9 cellular contexts compared by ENCODE assay signal in genomic region chr19:34964598-34964997, GRCh38. TPM values are rescaled to one million over a fixed set of nuclear protein-coding genes. Genes with fewer than 3 reads are reported as not detected.
DNase-seq lines count a peak whose midpoint lies in the region; TF ChIP-seq lines count a peak whose summit lies in the region.
"Had no signal": no experiment of that assay in that cellular context is flagged by ENCODE, and none has a peak within 500 bp of the region (broad histone marks: within the 10 kb centered on the region; RNA-seq: fewer than 3 reads in every experiment).

No MANE protein-coding gene starts in this region.

- peaks cover 18% of the 10 kb centered on the region for H3K9me3 ChIP-seq in mammary epithelial cell (replicated peaks; ENCODE audit: insufficient read depth, low read length)
- peaks cover 17% of the 10 kb centered on the region for H3K9me3 ChIP-seq in mesenchymal stem cell (ENCODE audit: control insufficient read depth, low read length)
- peaks cover 9% of the 10 kb centered on the region for H3K9me3 ChIP-seq in thymus (ENCODE audit: control insufficient read depth)
- no peaks in the 10 kb centered on the region for H3K9me3 ChIP-seq in GM23248 (ENCODE audit: low read depth)

- BruUV-seq in MCF 10A (replicated peaks; lab: Mats Ljungman, UMichigan) (no TSS peak), mammary epithelial cell (replicated peaks; lab: Mats Ljungman, UMichigan) (no TSS peak)

- dilution Hi-C loops in mammary epithelial cell (cut with HindIII; ENCODE audit: low sequenced_read_pairs): no loop called here

- peaks cover 14% of the 10 kb centered on the region for H3K79me1 ChIP-seq in mesenchymal stem cell (replicated peaks; ENCODE audit: low read length, poor library complexity, severe bottlenecking)

- no peaks in the 10 kb centered on the region for H3K36me3 Mint-ChIP-seq in MCF 10A (ENCODE audit: insufficient read depth, unreplicated experiment)
- peaks cover 36% of the 10 kb centered on the region for H3K36me3 Mint-ChIP-seq in activated T-helper 1 cell treated with anti-CD3 and anti-CD28 coated beads, Interleukin-12 subunit alpha, Interleukin-12 subunit beta, Interleukin-2, Interleukin-4 antibody, amounts not matched to agents 30 ng/mL and 10 ng/mL and 1 ng/mL, durations not matched to agents 14 hours and 24 hours and 36 hours (ENCODE audit: low read depth)

- H4K20me1 ChIP-seq in mammary epithelial cell (ENCODE audit: insufficient read depth, low read length): no peaks in the 10 kb centered on the region
- no peaks in the 10 kb centered on the region for H4K20me1 ChIP-seq in GM23248 (ENCODE audit: insufficient read depth)

- H3K27me3 ChIP-seq in mammary epithelial cell (ENCODE audit: insufficient read depth, low read length) (no peaks in the 10 kb centered on the region), mesenchymal stem cell (ENCODE audit: control insufficient read depth in 1 of 2, insufficient read depth in 1 of 2, low read length in 2 of 2) (peaks cover 0 to 9% of the 10 kb centered on the region in 2 experiments), thymus (ENCODE audit: control insufficient read depth, insufficient read depth) (no peaks in the 10 kb centered on the region), GM23248 (replicated peaks; ENCODE audit: insufficient read depth) (no peaks in the 10 kb centered on the region)

- no peak overlapping the region for H3K27ac Mint-ChIP-seq in MCF 10A (ENCODE audit: low read depth, unreplicated experiment)
- H3K27ac Mint-ChIP-seq in activated T-helper 1 cell treated with anti-CD3 and anti-CD28 coated beads, Interleukin-12 subunit alpha, Interleukin-12 subunit beta, Interleukin-2, Interleukin-4 antibody, amounts not matched to agents 30 ng/mL and 10 ng/mL and 1 ng/mL, durations not matched to agents 14 hours and 24 hours and 36 hours: no peak overlapping the region

- in situ Hi-C loops in mammary epithelial cell (cut with MboI; ENCODE audit: low sequenced_read_pairs in 2 of 2): no loop called here
- in situ Hi-C loops in GM23248 (cut with MboI): no loop called here

- no peak overlapping the region for H2BK120ac ChIP-seq in mesenchymal stem cell (ENCODE audit: low read depth, low read length)

- peaks cover 16% of the 10 kb centered on the region for H3K79me2 ChIP-seq in mammary epithelial cell (ENCODE audit: insufficient read depth, low read length)
- peaks cover 20% of the 10 kb centered on the region for H3K79me2 ChIP-seq in GM23248 (ENCODE audit: insufficient read depth)

- DNase-seq in MCF 10A (ENCODE audit: unreplicated experiment): no peak
- no peak for DNase-seq in mammary epithelial cell
- no peak for DNase-seq in activated T-helper 1 cell treated with anti-CD3 and anti-CD28 coated beads, Interleukin-12 subunit alpha, Interleukin-12 subunit beta, Interleukin-2, Interleukin-4 antibody, amounts not matched to agents 30 ng/mL and 10 ng/mL and 1 ng/mL, durations not matched to agents 14 hours and 24 hours and 36 hours (ENCODE audit: low spot score)
- no peak for DNase-seq in mesenchymal stem cell
- DNase-seq in GM23248: no peak
- DNase-seq in NCI-H187 treated with DMSO at 0.1 percent for 48 hours (lab: John Stamatoyannopoulos, UW): no peak
- no peak for DNase-seq in NCI-H748 (lab: John Stamatoyannopoulos, UW; ENCODE audit: unreplicated experiment)
- DNase-seq: NCI-H2081 treated with DMSO at 0.1 percent for 48 hours had no signal

- TF ChIP-seq CTCF in MCF 10A (IDR thresholded peaks at IDR 0.05; ENCODE audit: unreplicated experiment) (no peak), mammary epithelial cell (conservative IDR thresholded peaks at IDR 0.05 in 1 of 2, IDR thresholded peaks at IDR 0.05 in 1 of 2; ENCODE audit: extremely low read depth in 1 of 2, insufficient read depth in 1 of 2, low read depth in 1 of 2, low read length in 2 of 2) (no peak)

- no peaks in the 10 kb centered on the region for H3K36me3 ChIP-seq in mammary epithelial cell (ENCODE audit: insufficient read depth, low read length)
- H3K36me3 ChIP-seq in mesenchymal stem cell (ENCODE audit: control insufficient read depth in 1 of 2, insufficient read depth in 2 of 2, low read depth in 1 of 2, low read length in 2 of 2): peaks cover 9 to 17% of the 10 kb centered on the region in 2 experiments
- H3K36me3 ChIP-seq in thymus (ENCODE audit: control insufficient read depth, insufficient read depth): peaks cover 20% of the 10 kb centered on the region
- H3K36me3 ChIP-seq in GM23248 (ENCODE audit: low read depth): 0 out of 2 replicates have a peak, but pooled peaks cover 3% of the 10 kb centered on the region

- no peaks in the 10 kb centered on the region for H3K9me2 ChIP-seq in GM23248 (ENCODE audit: insufficient read depth)

- no peak overlapping the region for H4K91ac ChIP-seq in mesenchymal stem cell (ENCODE audit: low read length)

- H3K27ac ChIP-seq in mammary epithelial cell (ENCODE audit: insufficient read depth, low read depth, low read length): no peak overlapping the region
- H3K27ac ChIP-seq in mesenchymal stem cell (ENCODE audit: low read length, poor library complexity, severe bottlenecking): no peak overlapping the region
- H3K27ac ChIP-seq in thymus (ENCODE audit: low read depth): no peak overlapping the region
- H3K27ac ChIP-seq in GM23248: no peak overlapping the region

- H3K4me3 ChIP-seq in mammary epithelial cell (replicated peaks in 1 of 3; ENCODE audit: insufficient read depth in 1 of 3, low read depth in 2 of 3, low read length in 3 of 3) (no peak overlapping the region), mesenchymal stem cell (ENCODE audit: insufficient read depth in 1 of 2, low read depth in 1 of 2, low read length in 2 of 2) (no peak overlapping the region), thymus (ENCODE audit: low read length) (peak overlapping the region; percentile 92), GM23248 (no peak overlapping the region)

- no peak overlapping the region for H2BK15ac ChIP-seq in mesenchymal stem cell (ENCODE audit: low read depth, poor library complexity, severe bottlenecking)

- H2AFZ ChIP-seq in mammary epithelial cell (ENCODE audit: low read depth, low read length) (no peak overlapping the region), mesenchymal stem cell (ENCODE audit: low read depth, low read length) (no peak overlapping the region), GM23248 (no peak overlapping the region)

- H2BK12ac ChIP-seq in mesenchymal stem cell (ENCODE audit: low read length in 2 of 2): no peak overlapping the region

- POLR2A ChIA-PET in MCF 10A (lab: Yijun Ruan, JAX): interaction anchor here (1.2 kb wide), 1 partner anchor 36 kb away, joined by 4 read pairs; the partner anchor contains the start of gene GRAMD1A

- no peak overlapping the region for H3K18ac ChIP-seq in mesenchymal stem cell (ENCODE audit: low read depth in 1 of 2, low read length in 2 of 2)

- no peak overlapping the region for H3K4ac ChIP-seq in mesenchymal stem cell (ENCODE audit: low read depth in 1 of 2, low read length in 2 of 2)

- no peak overlapping the region for H3K23ac ChIP-seq in mesenchymal stem cell (ENCODE audit: low read length in 2 of 2)

- H3K4me3 Mint-ChIP-seq in MCF 10A (ENCODE audit: unreplicated experiment): peak overlapping the region; percentile 84
- peak overlapping the region; percentile 74 for H3K4me3 Mint-ChIP-seq in activated T-helper 1 cell treated with anti-CD3 and anti-CD28 coated beads, Interleukin-12 subunit alpha, Interleukin-12 subunit beta, Interleukin-2, Interleukin-4 antibody, amounts not matched to agents 30 ng/mL and 10 ng/mL and 1 ng/mL, durations not matched to agents 14 hours and 24 hours and 36 hours

- H3K9ac ChIP-seq in mammary epithelial cell (ENCODE audit: insufficient read depth, low read length) (no peak overlapping the region), mesenchymal stem cell (ENCODE audit: low read length) (peak overlapping the region; percentile 82), GM23248 (no peak overlapping the region)

- no peak overlapping the region for H2AK5ac ChIP-seq in mesenchymal stem cell (ENCODE audit: low read length, severe bottlenecking)

- H3K9me3 Mint-ChIP-seq in MCF 10A (ENCODE audit: unreplicated experiment): peaks cover 16% of the 10 kb centered on the region
- peaks cover 61% of the 10 kb centered on the region for H3K9me3 Mint-ChIP-seq in activated T-helper 1 cell treated with anti-CD3 and anti-CD28 coated beads, Interleukin-12 subunit alpha, Interleukin-12 subunit beta, Interleukin-2, Interleukin-4 antibody, amounts not matched to agents 30 ng/mL and 10 ng/mL and 1 ng/mL, durations not matched to agents 14 hours and 24 hours and 36 hours

- peaks cover 18% of the 10 kb centered on the region for H3K4me1 Mint-ChIP-seq in MCF 10A (ENCODE audit: insufficient read depth, unreplicated experiment)
- peaks cover 22% of the 10 kb centered on the region for H3K4me1 Mint-ChIP-seq in activated T-helper 1 cell treated with anti-CD3 and anti-CD28 coated beads, Interleukin-12 subunit alpha, Interleukin-12 subunit beta, Interleukin-2, Interleukin-4 antibody, amounts not matched to agents 30 ng/mL and 10 ng/mL and 1 ng/mL, durations not matched to agents 14 hours and 24 hours and 36 hours (ENCODE audit: low read depth)

- H3K4me2 ChIP-seq in mammary epithelial cell (ENCODE audit: insufficient read depth, low read depth, low read length) (no peak overlapping the region), mesenchymal stem cell (ENCODE audit: low read length, poor library complexity, severe bottlenecking) (no peak overlapping the region), GM23248 (ENCODE audit: unreplicated experiment) (no peak overlapping the region)

- H3K14ac ChIP-seq in mesenchymal stem cell (ENCODE audit: low read length in 2 of 2): no peak overlapping the region

- H4K8ac ChIP-seq in mesenchymal stem cell (ENCODE audit: low read length): no peak overlapping the region

- CTCF ChIA-PET in MCF 10A (lab: Yijun Ruan, JAX) (interaction anchor here (0.6 to 1.0 kb wide), 2 partner anchors 8 to 325 kb away, joined by 4 to 6 read pairs; no protein-coding TSS in a partner anchor), mammary epithelial cell (lab: Charles Lee; ENCODE audit: low non-redundant PET) (no interaction called here)

- intact Hi-C loops in MCF 10A (cut with micrococcal nuclease) (no loop called here), mammary epithelial cell (cut with micrococcal nuclease) (loop anchor here (10.0 kb wide), 1 partner anchor 130 kb away; no protein-coding TSS in a partner anchor)
- intact Hi-C loops in activated T-helper 1 cell treated with anti-CD3 and anti-CD28 coated beads, Interleukin-12 subunit alpha, Interleukin-12 subunit beta, Interleukin-2, Interleukin-4 antibody, amounts not matched to agents 30 ng/mL and 10 ng/mL and 1 ng/mL, durations not matched to agents 14 hours and 24 hours and 36 hours (cut with micrococcal nuclease): loop anchor here (5.0 kb wide), 2 partner anchors 38 to 192 kb away; partner anchors contain the start of genes GRAMD1A and ZNF599

- WGBS in mammary epithelial cell (ENCODE audit: low coverage, missing lambda C conversion rate): 100% methylated on average over 3 of the region's 6 CpGs
- 13% methylated on average over 2 of the region's 6 CpGs for WGBS in mesenchymal stem cell
- 78% methylated on average over 6 of the region's 6 CpGs for WGBS in thymus
- WGBS in GM23248 (ENCODE audit: low coverage in 1 of 2, low lambda C conversion rate in 2 of 2, missing lambda C conversion rate in 2 of 2), 2 experiments: 20 to 22% methylated on average over 2 to 6 of the region's 6 CpGs

- H2BK5ac ChIP-seq in mesenchymal stem cell (ENCODE audit: low read depth, low read length, poor library complexity, severe bottlenecking): no peak overlapping the region

- no peaks in the 10 kb centered on the region for H3K27me3 Mint-ChIP-seq in MCF 10A (ENCODE audit: insufficient read depth, unreplicated experiment)
- H3K27me3 Mint-ChIP-seq in activated T-helper 1 cell treated with anti-CD3 and anti-CD28 coated beads, Interleukin-12 subunit alpha, Interleukin-12 subunit beta, Interleukin-2, Interleukin-4 antibody, amounts not matched to agents 30 ng/mL and 10 ng/mL and 1 ng/mL, durations not matched to agents 14 hours and 24 hours and 36 hours (ENCODE audit: insufficient read depth): peaks cover 3% of the 10 kb centered on the region

- peaks cover 6% of the 10 kb centered on the region; the same call in 1 of the 2 replicates for H3F3A ChIP-seq in GM23248 (ENCODE audit: insufficient read depth)

- peaks cover 4% of the 10 kb centered on the region for H3K4me1 ChIP-seq in mammary epithelial cell (ENCODE audit: insufficient read depth, low read length)
- H3K4me1 ChIP-seq in mesenchymal stem cell (ENCODE audit: control insufficient read depth, insufficient read depth, low read depth, low read length): peaks cover 20% of the 10 kb centered on the region
- peaks cover 11% of the 10 kb centered on the region for H3K4me1 ChIP-seq in thymus (ENCODE audit: control insufficient read depth, insufficient read depth, low read length)
- H3K4me1 ChIP-seq in GM23248 (ENCODE audit: insufficient read depth): peaks cover 21% of the 10 kb centered on the region; the same call in 1 of the 2 replicates

RNA-seq across cellular contexts. Expression of gene ZNF792, which starts 0.6 kb away (rescaled TPM):
- 0.40 and 1.0 TPM in 2 replicates for total RNA-seq in MCF 10A (2022)
- total RNA-seq in mammary epithelial cell: 1 to 10 TPM; 2.2 to 4.7 TPM
- 1.6 TPM for polyA plus RNA-seq in mammary epithelial cell
- polyA minus RNA-seq in mammary epithelial cell: 4.4 TPM
- total RNA-seq in activated T-helper 1 cell treated with anti-CD3 and anti-CD28 coated beads, Interleukin-12 subunit alpha, Interleukin-12 subunit beta, Interleukin-2, Interleukin-4 antibody, amounts not matched to agents 30 ng/mL and 10 ng/mL and 1 ng/mL, durations not matched to agents 14 hours and 24 hours and 36 hours: 6.5 and 6.8 TPM in 2 replicates
- polyA plus RNA-seq in mesenchymal stem cell (2013, experiment 1 of 2): 3.2 TPM
- polyA plus RNA-seq in mesenchymal stem cell (2013, experiment 2 of 2): 3.4 TPM
- 2.6 TPM for polyA plus RNA-seq in thymus
- 1.8 and 3.8 TPM in 2 replicates for total RNA-seq in GM23248 (2014; rRNA removed; shearing (Covaris generic))
- polyA plus RNA-seq in GM23248 (2016; fragmentation: Nextera tagmentation; extraction: Ambion mirVana): 0.63 and 1.0 TPM in 2 replicates

RNA-seq across cellular contexts. Expression of gene GRAMD1A, which starts 35.5 kb away (rescaled TPM):
- total RNA-seq in MCF 10A (2022): 46.7 and 48.1 TPM in 2 replicates
- total RNA-seq in mammary epithelial cell: 10 to 100 TPM; 19.8 to 54.4 TPM
- polyA plus RNA-seq in mammary epithelial cell: 30.2 TPM
- polyA minus RNA-seq in mammary epithelial cell: 61.8 TPM
- 176 and 189 TPM in 2 replicates for total RNA-seq in activated T-helper 1 cell treated with anti-CD3 and anti-CD28 coated beads, Interleukin-12 subunit alpha, Interleukin-12 subunit beta, Interleukin-2, Interleukin-4 antibody, amounts not matched to agents 30 ng/mL and 10 ng/mL and 1 ng/mL, durations not matched to agents 14 hours and 24 hours and 36 hours
- 54.4 TPM for polyA plus RNA-seq in mesenchymal stem cell (2013, experiment 1 of 2)
- polyA plus RNA-seq in mesenchymal stem cell (2013, experiment 2 of 2): 53.5 TPM
- polyA plus RNA-seq in thymus: 51.9 TPM
- total RNA-seq in GM23248 (2014; rRNA removed; shearing (Covaris generic)): 17.3 and 20.5 TPM in 2 replicates
- 31.7 and 33.8 TPM in 2 replicates for polyA plus RNA-seq in GM23248 (2016; fragmentation: Nextera tagmentation; extraction: Ambion mirVana)

RNA-seq across cellular contexts. Expression of gene ZNF30, which starts 37.9 kb away (rescaled TPM):
- total RNA-seq in MCF 10A (2022) (2.3 and 4.0 TPM in 2 replicates), mammary epithelial cell (1 to 10 TPM; 3.5 to 3.8 TPM)
- polyA plus RNA-seq in mammary epithelial cell (2.2 TPM), thymus (3.9 TPM), GM23248 (2016; fragmentation: Nextera tagmentation; extraction: Ambion mirVana) (1.7 and 2.2 TPM in 2 replicates)
- polyA minus RNA-seq in mammary epithelial cell: 6.4 TPM
- total RNA-seq in activated T-helper 1 cell treated with anti-CD3 and anti-CD28 coated beads, Interleukin-12 subunit alpha, Interleukin-12 subunit beta, Interleukin-2, Interleukin-4 antibody, amounts not matched to agents 30 ng/mL and 10 ng/mL and 1 ng/mL, durations not matched to agents 14 hours and 24 hours and 36 hours: 3.4 and 4.5 TPM in 2 replicates
- polyA plus RNA-seq in mesenchymal stem cell (2013, experiment 1 of 2): 1.5 TPM
- 1.6 TPM for polyA plus RNA-seq in mesenchymal stem cell (2013, experiment 2 of 2)
- 1.5 and 2.2 TPM in 2 replicates for total RNA-seq in GM23248 (2014; rRNA removed; shearing (Covaris generic))
